In genomic region chr9:76756273-76756650, GRCh38 we compare ENCODE assay signal across 8 cellular contexts. TPM values are rescaled to one million over a fixed set of nuclear protein-coding genes. Genes with fewer than 3 reads are reported as not detected.
DNase-seq lines count a peak whose midpoint lies in the region; ATAC-seq and TF ChIP-seq lines count a peak whose summit lies in the region.

No MANE protein-coding gene starts in this region.

- TF ChIP-seq POLR2A in stomach (IDR thresholded peaks at IDR 0.05): no peak

- DNase-seq in NCI-H1436 (lab: John Stamatoyannopoulos, UW): peak; percentile 51
- DNase-seq in NCI-H1436 treated with DMSO at 0.1 percent for 48 hours (lab: John Stamatoyannopoulos, UW): no peak
- peak; percentile 85 for DNase-seq in NCI-H82 (lab: John Stamatoyannopoulos, UW)
- peak; percentile 18 for DNase-seq in fibroblast of peridontal ligament (ENCODE audit: extremely low read depth)
- peak; percentile 71 for DNase-seq in superior temporal gyrus (ENCODE audit: extremely low spot score)
- DNase-seq in stomach: no peak

- intact Hi-C loops in stomach (cut with DNase I; ENCODE audit: low total_unique reads): no loop called here

- TF ChIP-seq EP300 in stomach (IDR thresholded peaks at IDR 0.05): no peak

- H3K4me1 ChIP-seq in stomach: peaks cover 0 to 9% (median 2%) of the 10 kb centered on the region in 4 donors

- no peak overlapping the region for H3K4me3 ChIP-seq in stomach

- no peaks in the 10 kb centered on the region for H3K36me3 ChIP-seq in stomach

- H3K9me3 ChIP-seq in stomach: no peaks in the 10 kb centered on the region

- H3K27ac ChIP-seq in stomach: no peak overlapping the region

- H3K27me3 ChIP-seq in stomach: peaks cover 0 to 5% (median 0%) of the 10 kb centered on the region in 3 donors

- TF ChIP-seq CTCF in stomach (IDR thresholded peaks at IDR 0.05): no peak

- ATAC-seq in HG03095 (IDR thresholded peaks at IDR 0.05; ENCODE audit: unreplicated experiment) (peak; percentile 36), HG03469 (IDR thresholded peaks at IDR 0.05; ENCODE audit: unreplicated experiment) (no peak)

- WGBS in stomach, 5 donors: 38 to 55% (median 46%) methylated on average over 6 of the region's 6 CpGs

RNA-seq across cellular contexts. Expression of gene PCA3, which starts 8.0 kb away (rescaled TPM):
- under 1 TPM in 2 of 5 donors, not detected in 3; 0.45 to 0.73 TPM for total RNA-seq in stomach
- not detected for polyA plus RNA-seq in stomach

Comparison
In these comparisons a context has a peak if more than half of its experiments do, and no peak if none do; other contexts are left out.
1. DNase-seq: peak in NCI-H1436 (single experiment), NCI-H82 (single experiment), fibroblast of peridontal ligament (single experiment) and superior temporal gyrus (single experiment); none in NCI-H1436 treated with DMSO at 0.1 percent for 48 hours (single experiment) and stomach (single experiment).